ENCODE assay signal across 1 cellular context in genomic region chr15:73270366-73271097, GRCh38.
A peak's percentile ranks its signal among the peaks of the same experiment; 100 is the strongest.
TF ChIP-seq lines count a peak whose summit lies in the region.

No MANE protein-coding gene starts in this region.

TF ChIP-seq in K562, 482 proteins besides CTCF, POLR2A, EP300 and RAD21:
- peak; percentile 86 for TF ChIP-seq BACH1 (tag; IDR thresholded peaks at IDR 0.05)
- peak; percentile 63 for TF ChIP-seq NFE2 (IDR thresholded peaks at IDR 0.05; ENCODE audit: low read depth)
- peak; percentile 88 for TF ChIP-seq C11orf30 (IDR thresholded peaks at IDR 0.05; ENCODE audit: low read depth)
- peak; percentile 83 for TF ChIP-seq MAFK (IDR thresholded peaks at IDR 0.05; ENCODE audit: low read length)
- peak; percentile 94 for TF ChIP-seq MAFG (tag; conservative IDR thresholded peaks at IDR 0.05)
- TF ChIP-seq ZNF316 (IDR thresholded peaks at IDR 0.05) = peak; percentile 95
- no peak for TF ChIP-seq SP2 (IDR thresholded peaks at IDR 0.05; ENCODE audit: extremely low read depth, low read depth, low read length, poor library complexity, severe bottlenecking)
- TF ChIP-seq NFE2L1 (tag; IDR thresholded peaks at IDR 0.05; ENCODE audit: borderline replicate concordance, low read depth) = peak; percentile 42; the same call in 1 of the 2 replicates
- TF ChIP-seq ZNF263 (CRISPR knock-in tag; IDR thresholded peaks at IDR 0.05; ENCODE audit: borderline replicate concordance) = no peak
- TF ChIP-seq MAFF (IDR thresholded peaks at IDR 0.05; ENCODE audit: low read length) = peak; percentile 78
